Comparison of ENCODE assay signal across 8 cellular contexts in the genomic region with DNA sequence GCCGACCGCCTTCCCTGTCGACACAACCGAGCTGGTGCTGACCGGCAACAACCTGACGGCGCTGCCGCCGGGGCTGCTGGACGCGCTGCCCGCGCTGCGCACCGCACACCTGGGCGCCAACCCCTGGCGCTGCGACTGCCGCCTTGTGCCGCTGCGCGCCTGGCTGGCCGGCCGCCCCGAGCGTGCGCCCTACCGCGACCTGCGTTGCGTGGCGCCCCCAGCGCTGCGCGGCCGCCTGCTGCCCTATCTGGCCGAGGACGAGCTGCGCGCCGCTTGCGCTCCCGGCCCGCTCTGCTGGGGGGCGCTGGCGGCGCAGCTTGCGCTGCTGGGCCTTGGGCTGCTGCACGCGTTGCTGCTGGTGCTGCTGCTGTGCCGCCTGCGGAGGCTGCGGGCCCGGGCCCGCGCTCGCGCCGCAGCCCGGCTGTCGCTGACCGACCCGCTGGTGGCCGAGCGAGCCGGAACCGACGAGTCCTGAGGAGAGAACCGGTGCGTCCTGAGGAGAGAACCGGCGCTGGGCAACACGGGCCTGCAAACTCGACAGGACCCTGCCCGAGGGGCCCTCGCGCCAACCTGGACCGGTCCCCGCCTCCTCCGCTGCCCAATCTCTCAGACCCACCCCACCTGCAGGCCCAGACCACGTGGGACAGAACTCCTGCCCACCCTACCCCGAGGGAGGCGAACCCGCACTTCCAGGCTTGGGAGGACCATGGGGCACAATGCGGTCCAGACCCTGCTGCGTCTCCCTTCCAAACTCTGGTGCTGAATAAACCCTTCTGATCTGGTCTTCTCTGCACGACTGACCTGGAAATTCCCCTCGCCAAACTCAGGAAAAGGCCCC. TPM values are rescaled to one million over a fixed set of nuclear protein-coding genes. Genes with fewer than 3 reads are reported as not detected.
DNase-seq lines count a peak whose midpoint lies in the region; ATAC-seq and TF ChIP-seq lines count a peak whose summit lies in the region.

No MANE protein-coding gene starts in this region.

- DNase-seq in left ventricle myocardium superior (peak; percentile 70), NCI-H1417 (lab: John Stamatoyannopoulos, UW) (no peak), NCI-H345 (lab: John Stamatoyannopoulos, UW) (no peak)
- peak; percentile 25 for DNase-seq in stimulated activated CD4-positive, alpha-beta T cell treated with anti-CD3 and anti-CD28 coated beads, Interleukin-4, amount 100 ng/mL, for 24 hours

- H3K27ac ChIP-seq in HUES48 (ENCODE audit: low read depth, low read length) (no peak overlapping the region), VCaP (no peak overlapping the region)

- peaks cover 11% of the 10 kb centered on the region for H3K4me1 ChIP-seq in HUES48 (ENCODE audit: control insufficient read depth, insufficient read depth, low read length)

- TF ChIP-seq CTCF in VCaP (conservative IDR thresholded peaks at IDR 0.05): peak; percentile 65; the same call in 1 of the 2 replicates

- H3K9me3 ChIP-seq in HUES48 (ENCODE audit: control insufficient read depth, insufficient read depth, low read length): no peaks in the 10 kb centered on the region

- peaks cover 99% of the 10 kb centered on the region for H3K27me3 ChIP-seq in HUES48 (ENCODE audit: control insufficient read depth, insufficient read depth, low read length)

- peak overlapping the region; percentile 53 for H3K4me3 ChIP-seq in HUES48 (ENCODE audit: low read depth, low read length)

- H3K9ac ChIP-seq in HUES48 (ENCODE audit: low read depth, low read length): no peak overlapping the region

- no peaks in the 10 kb centered on the region for H3K36me3 ChIP-seq in HUES48 (ENCODE audit: control insufficient read depth, insufficient read depth, low read length)

- intact Hi-C loops in left ventricle myocardium superior (cut with micrococcal nuclease): no loop called here

- ATAC-seq in left ventricle myocardium superior: peak; percentile 22
- no peak for ATAC-seq in HG03432 (IDR thresholded peaks at IDR 0.05; ENCODE audit: unreplicated experiment)
- no peak for ATAC-seq in GM19395 (IDR thresholded peaks at IDR 0.05; ENCODE audit: unreplicated experiment)

RNA-seq across cellular contexts. Expression of a gene that starts 0.9 kb away (rescaled TPM):
- not detected for total RNA-seq in left ventricle myocardium superior

RNA-seq across cellular contexts. Expression of a gene that starts 9.9 kb away (rescaled TPM):
- total RNA-seq in left ventricle myocardium superior: 152 TPM

RNA-seq across cellular contexts. Expression of a gene that starts 36.4 kb away (rescaled TPM):
- 3.6 TPM for total RNA-seq in left ventricle myocardium superior

Comparison
In these comparisons a context has a peak if more than half of its experiments do, and no peak if none do; other contexts are left out.
1. DNase-seq: peak in left ventricle myocardium superior (single experiment) and stimulated activated CD4-positive, alpha-beta T cell treated with anti-CD3 and anti-CD28 coated beads, Interleukin-4, amount 100 ng/mL, for 24 hours (single experiment); none in NCI-H1417 (0 of 3) and NCI-H345 (single experiment).